ENCODE assay signal across 1 cellular context in genomic region chr6:85798934-85799490, GRCh38.
TF ChIP-seq lines count a peak whose summit lies in the region.

No MANE protein-coding gene starts in this region.

TF ChIP-seq in GM23338, 12 proteins besides CTCF, POLR2A, EP300 and RAD21 (continued from another document):
- TF ChIP-seq ETS1 (IDR thresholded peaks at IDR 0.05) (no peak), EZH2 (IDR thresholded peaks at IDR 0.05; ENCODE audit: low read depth, unreplicated experiment) (no peak), ZNF462 (CRISPR knock-in tag; IDR thresholded peaks at IDR 0.05) (no peak), ZNF331 (CRISPR knock-in tag; IDR thresholded peaks at IDR 0.05; ENCODE audit: low read depth) (no peak)
